32 cellular contexts compared by ENCODE assay signal in genomic region chr7:11675163-11675562, GRCh38.
"Had no signal": no experiment of that assay in that cellular context is flagged by ENCODE, and none has a peak within 500 bp of the region (broad histone marks: within the 10 kb centered on the region; RNA-seq: fewer than 3 reads in every experiment).

No MANE protein-coding gene starts in this region.

- H3K27ac ChIP-seq: adrenal gland, ascending aorta, body of pancreas, brain microvascular endothelial cell, breast epithelium, cardiac muscle cell had no signal

- H3K27me3 ChIP-seq: adrenal gland, ascending aorta, body of pancreas, brain microvascular endothelial cell, breast epithelium, cardiac muscle cell had no signal

- H3K9me3 ChIP-seq: adrenal gland, body of pancreas had no signal

- H3K36me3 ChIP-seq: adrenal gland, ascending aorta, brain microvascular endothelial cell, breast epithelium, cardiac muscle cell had no signal

- DNase-seq: activated effector memory CD4-positive, alpha-beta T cell treated with anti-CD3 and anti-CD28 coated beads, Interleukin-2, amount 50 U/mL, for 16 hours; activated effector memory CD4-positive, alpha-beta T cell treated with Interleukin-2 at 50 U/mL for 16 hours; activated gamma-delta T cell; activated gamma-delta T cell treated with Interleukin-2 at 50 U/mL for 16 hours; activated naive CD4-positive, alpha-beta T cell; activated naive CD4-positive, alpha-beta T cell treated with anti-CD3 and anti-CD28 coated beads for 36 hours; activated naive CD4-positive, alpha-beta T cell treated with anti-CD3 and anti-CD28 coated beads, Interleukin-2, amount 10 ng/mL, durations not matched to agents 7 days and 5 days; activated naive CD4-positive, alpha-beta T cell treated with anti-CD3 and anti-CD28 coated beads, Interleukin-2, amount 50 U/mL, for 16 hours; activated naive CD4-positive, alpha-beta T cell treated with Interleukin-2 at 50 U/mL for 16 hours; activated naive CD8-positive, alpha-beta T cell treated with anti-CD3 and anti-CD28 coated beads for 36 hours; activated naive CD8-positive, alpha-beta T cell treated with anti-CD3 and anti-CD28 coated beads, Interleukin-2, amount 10 ng/mL, durations not matched to agents 7 days and 5 days; activated naive CD8-positive, alpha-beta T cell treated with anti-CD3 and anti-CD28 coated beads, Interleukin-2, amount 50 U/mL, for 24 hours; activated T-cell treated with anti-CD3 and anti-CD28 coated beads for 4 hours; activated T-cell treated with anti-CD3 and anti-CD28 coated beads, Interleukin-2, amount 50 U/mL, for 1 hour; activated T-cell treated with anti-CD3 and anti-CD28 coated beads, Interleukin-2, amount 50 U/mL, for 24 hours; activated T-cell treated with anti-CD3 and anti-CD28 coated beads, Interleukin-2, amount 50 U/mL, for 4 hours; activated T-cell treated with anti-CD3 and anti-CD28 coated beads, Interleukin-2, amount 50 U/mL, for 48 hours; activated T-cell treated with anti-CD3 and anti-CD28 coated beads, Interleukin-2, amount 50 U/mL, for 72 hours; adrenal gland; amniotic stem cell; amygdala; anterior cingulate cortex; body of pancreas; brain microvascular endothelial cell; caudate nucleus; central memory CD4-positive, alpha-beta T cell; cerebellar nuclear complex had no signal

- ATAC-seq: activated naive CD4-positive, alpha-beta T cell treated with anti-CD3 and anti-CD28 coated beads, Interleukin-2, amount 50 U/mL, for 72 hours; activated naive CD8-positive, alpha-beta T cell treated with anti-CD3 and anti-CD28 coated beads, Interleukin-2, amount 50 U/mL, for 24 hours; activated T-cell treated with anti-CD3 and anti-CD28 coated beads, Interleukin-2, amount 50 U/mL, for 4 hours; activated T-cell treated with anti-CD3 and anti-CD28 coated beads, Interleukin-2, amount 50 U/mL, for 72 hours; activated T-helper 17 cell treated with anti-CD3 and anti-CD28 coated beads, Interleukin-2, amount 50 U/mL, for 72 hours; body of pancreas had no signal

- H3K4me1 ChIP-seq: adrenal gland, ascending aorta, body of pancreas, breast epithelium had no signal

- H3K4me3 ChIP-seq: adrenal gland, ascending aorta, body of pancreas, breast epithelium, cardiac muscle cell had no signal
